In genomic region chr2:231482806-231483391, GRCh38 we compare ENCODE assay signal across 9 cellular contexts. TPM values are rescaled to one million over a fixed set of nuclear protein-coding genes. Genes with fewer than 3 reads are reported as not detected.
A peak's percentile ranks its signal among the peaks of the same experiment; 100 is the strongest.
DNase-seq lines count a peak whose midpoint lies in the region; ATAC-seq and TF ChIP-seq lines count a peak whose summit lies in the region.
"Had no signal": no experiment of that assay in that cellular context is flagged by ENCODE, and none has a peak within 500 bp of the region (broad histone marks: within the 10 kb centered on the region; RNA-seq: fewer than 3 reads in every experiment).

No MANE protein-coding gene starts in this region.

- intact Hi-C loops in HCT116 (cut with micrococcal nuclease), result loop anchor here (2.0 kb wide), 1 partner anchor 76 kb away; no protein-coding TSS in a partner anchor

- peak; percentile 77 for DNase-seq in ELR (ENCODE audit: low read depth)
- DNase-seq in HCT116 (ENCODE audit: low read depth, low spot score), result no peak
- DNase-seq in NCI-H510A treated with DMSO at 0.1 percent for 48 hours (lab: John Stamatoyannopoulos, UW), result peak; percentile 72
- DNase-seq in activated CD8-positive, alpha-beta memory T cell treated with anti-CD3 and anti-CD28 coated beads for 1 hour (ENCODE audit: extremely low read depth in 1 of 2, low read depth in 1 of 2), result peak; percentile 23 to 65
- peak; percentile 52 for DNase-seq in effector CD8-positive, alpha-beta T cell (lab: John Stamatoyannopoulos, UW)
- DNase-seq in midbrain (lab: John Stamatoyannopoulos, UW), result peak; percentile 65
- DNase-seq in stimulated activated CD8-positive, alpha-beta memory T cell treated with anti-CD3 and anti-CD28 coated beads, Interleukin-15, amount 100 ng/mL, for 48 hours (ENCODE audit: low read depth in 2 of 2), result peak; percentile 53 to 68

- RAD21 ChIA-PET in HCT116 (lab: Charles Lee; ENCODE audit: low non-redundant PET in 1 of 2, low total read pairs in 2 of 2, uncharacterized antibody in 2 of 2, unreplicated experiment in 2 of 2), result interaction anchor here in 1 of 2 experiments (0.8 kb wide), 1 partner anchor 118 kb away, joined by 3 read pairs; no protein-coding TSS in a partner anchor

- POLR2A ChIA-PET in HCT116 (lab: Charles Lee), result interaction anchor here (1.4 to 1.5 kb wide), 2 partner anchors 19 to 32 kb away, joined by 3 to 9 read pairs; partner anchors contain the start of gene NCL

- H3K79me2 ChIP-seq in HCT116 (ENCODE audit: insufficient read depth, low read length), result no peaks in the 10 kb centered on the region

- no peaks in the 10 kb centered on the region for H3K9me3 ChIP-seq in HCT116 (ENCODE audit: control insufficient read depth in 1 of 2, insufficient read depth in 1 of 2, low read depth in 1 of 2, low read length in 2 of 2)

- no TSS peak for BruUV-seq in HCT116 (replicated peaks; lab: Mats Ljungman, UMichigan)

- H3K9me2 ChIP-seq in HCT116 (ENCODE audit: insufficient read depth), result no peaks in the 10 kb centered on the region

- peak; percentile 55 to 98 (median 85) for TF ChIP-seq CTCF in HCT116 (IDR thresholded peaks at IDR 0.05 in 2 of 3, conservative IDR thresholded peaks at IDR 0.05 in 1 of 3; ENCODE audit: borderline replicate concordance in 1 of 3, insufficient read depth in 1 of 3, low read depth in 2 of 3, low read length in 2 of 3)

- no peak overlapping the region for H3K4me3 ChIP-seq in HCT116 (replicated peaks in 1 of 2; ENCODE audit: low read depth in 1 of 2, low read length in 2 of 2)

- H2AFZ ChIP-seq in HCT116 (ENCODE audit: low read depth, low read length, poor library complexity, severe bottlenecking), result no peak overlapping the region

- H3K27ac ChIP-seq in HCT116 (ENCODE audit: low read depth, low read length), result no peak overlapping the region

- ATAC-seq in HCT116 (peak; percentile 98), HG03378 (IDR thresholded peaks at IDR 0.05; ENCODE audit: unreplicated experiment) (no peak)

- no peaks in the 10 kb centered on the region for H3K27me3 ChIP-seq in HCT116 (ENCODE audit: insufficient read depth, low read length)

- peak overlapping the region; percentile 42 for H3K4me2 ChIP-seq in HCT116 (ENCODE audit: low read length)

- peaks cover 0 to 7% of the 10 kb centered on the region in 2 experiments; a peak in 1 of 4 replicates for H3K4me1 ChIP-seq in HCT116 (ENCODE audit: control insufficient read depth in 1 of 2, insufficient read depth in 2 of 2, low read length in 2 of 2)

- H3K36me3 ChIP-seq in HCT116 (ENCODE audit: control insufficient read depth in 1 of 2, insufficient read depth in 2 of 2, low read length in 2 of 2), result no peaks in the 10 kb centered on the region

- peak; percentile 57 for TF ChIP-seq RAD21 in HCT116 (IDR thresholded peaks at IDR 0.05; ENCODE audit: low read depth)

- TF ChIP-seq POLR2A in HCT116 (IDR thresholded peaks at IDR 0.05; ENCODE audit: borderline replicate concordance, extremely low read depth, insufficient read depth, insufficient read length), result no peak

- CTCF ChIA-PET in HCT116 (lab: Charles Lee), result interaction anchor here (0.6 to 2.5 kb wide), 16 partner anchors 8 to 232 kb away, joined by 3 to 10 read pairs (median 4); partner anchors contain the start of gene NCL

- H4K20me1 ChIP-seq in HCT116 (ENCODE audit: insufficient read depth), result no peaks in the 10 kb centered on the region

- no peak overlapping the region for H3K9ac ChIP-seq in HCT116 (ENCODE audit: low read length)

TF ChIP-seq in HCT116, 20 proteins besides CTCF, POLR2A, EP300 and RAD21:
- TF ChIP-seq ZFX (IDR thresholded peaks at IDR 0.05), result peak; percentile 13; the same call in 1 of the 2 replicates
- no peak for TF ChIP-seq ATF3 (IDR thresholded peaks at IDR 0.05)
- no peak for TF ChIP-seq ZNF274 (IDR thresholded peaks at IDR 0.05; ENCODE audit: low read depth, low read length)
- TF ChIP-seq CBX3 (IDR thresholded peaks at IDR 0.05; ENCODE audit: low read depth), result no peak
- no peak for TF ChIP-seq EGR1 (IDR thresholded peaks at IDR 0.05; ENCODE audit: low read depth)
TF ChIP-seq in HCT116: peak in this region for 1.

RNA-seq across cellular contexts. Expression of gene NCL, which starts 18.6 kb away (rescaled TPM):
- 1,077 TPM for total RNA-seq in HCT116 (2021; ENCODE audit: unreplicated experiment)
- polyA plus RNA-seq in HCT116 (2012), result 595 and 601 TPM in 2 replicates

RNA-seq across cellular contexts. Expression of gene NMUR1, which starts 47.3 kb away (rescaled TPM):
- total RNA-seq in HCT116 (2021; ENCODE audit: unreplicated experiment), result not detected
- polyA plus RNA-seq in HCT116 (2012), result 0.04 TPM in 1 of 2 replicates, not detected in the other
- total RNA-seq: pulmonary artery endothelial cell had no signal
